In genomic region chr10:120978589-120979252, GRCh38 we compare ENCODE assay signal across 10 cellular contexts.
DNase-seq lines count a peak whose midpoint lies in the region; FAIRE-seq and TF ChIP-seq lines count a peak whose summit lies in the region.
"Had no signal": no experiment of that assay in that cellular context is flagged by ENCODE, and none has a peak within 500 bp of the region (broad histone marks: within the 10 kb centered on the region; RNA-seq: fewer than 3 reads in every experiment).

No MANE protein-coding gene starts in this region.

- intact Hi-C loops in posterior vena cava (cut with DNase I): no loop called here

- H3K36me3 ChIP-seq in mesodermal cell (ENCODE audit: control insufficient read depth, insufficient read depth, low read length): no peaks in the 10 kb centered on the region
- H3K36me3 ChIP-seq: brain microvascular endothelial cell had no signal

- peaks cover 47% of the 10 kb centered on the region for H3K4me1 ChIP-seq in mesodermal cell (ENCODE audit: control insufficient read depth, insufficient read depth, low read length, poor library complexity, severe bottlenecking)

- TF ChIP-seq CTCF in coronary artery (IDR thresholded peaks at IDR 0.05): no peak

- WGBS in mesodermal cell (ENCODE audit: insufficient coverage in 2 of 2), 2 experiments: 60 to 63% methylated on average over 9 to 14 of the region's 15 CpGs

- peaks cover 12% of the 10 kb centered on the region for H3K9me3 ChIP-seq in mesodermal cell (ENCODE audit: control insufficient read depth, low read length)

- FAIRE-seq in urothelium cell line (lab: Jason Lieb, UNC) (no peak), GM12891 (lab: Jason Lieb, UNC) (no peak)

- DNase-seq in NCI-H146 (lab: John Stamatoyannopoulos, UW) (peak; percentile 38), NCI-H146 treated with DMSO at 0.1 percent for 48 hours (lab: John Stamatoyannopoulos, UW; ENCODE audit: unreplicated experiment) (no peak), coronary artery (ENCODE audit: low spot score) (no peak), urothelium cell line (ENCODE audit: low spot score) (peak; percentile 67), posterior vena cava (ENCODE audit: low spot score) (no peak), NCI-H2196 treated with DMSO at 0.1 percent for 48 hours (lab: John Stamatoyannopoulos, UW; ENCODE audit: unreplicated experiment) (no peak), GM12891 (ENCODE audit: insufficient read length, low spot score) (no peak)
- DNase-seq: GF-D8 had no signal

- H3K4me3 ChIP-seq in coronary artery (peak overlapping the region; percentile 66), mesodermal cell (ENCODE audit: extremely low read depth, insufficient read depth, low read length, poor library complexity, severe bottlenecking) (no peak overlapping the region)

- H3K27ac ChIP-seq in coronary artery: no peak overlapping the region
- peak overlapping the region; percentile 60 for H3K27ac ChIP-seq in mesodermal cell (ENCODE audit: low read depth, low read length, severe bottlenecking)
- H3K27ac ChIP-seq: brain microvascular endothelial cell had no signal

- TF ChIP-seq POLR2A in GM12891 (IDR thresholded peaks at IDR 0.05; ENCODE audit: low read depth, low read length): no peak

TF ChIP-seq in GM12891, 5 proteins besides CTCF, POLR2A, EP300 and RAD21:
- TF ChIP-seq POLR2AphosphoS5 (IDR thresholded peaks at IDR 0.05; ENCODE audit: low read depth, low read length) (no peak), PAX5 (IDR thresholded peaks at IDR 0.05; ENCODE audit: insufficient read depth, low read length, severe bottlenecking) (no peak), TAF1 (IDR thresholded peaks at IDR 0.05; ENCODE audit: low read depth, low read length) (no peak), POU2F2 (IDR thresholded peaks at IDR 0.05; ENCODE audit: low read depth, low read length) (no peak), SPI1 (IDR thresholded peaks at IDR 0.05; ENCODE audit: low read depth, low read length) (no peak)
TF ChIP-seq in GM12891: peak in this region for 0.

Comparison
In these comparisons a context has a peak if more than half of its experiments do, and no peak if none do; other contexts are left out.
1. DNase-seq: peak in NCI-H146 (single experiment) and urothelium cell line (single experiment); none in NCI-H146 treated with DMSO at 0.1 percent for 48 hours (single experiment), coronary artery (single experiment), posterior vena cava (single experiment), NCI-H2196 treated with DMSO at 0.1 percent for 48 hours (single experiment) and GM12891 (single experiment).